In the genomic region with DNA sequence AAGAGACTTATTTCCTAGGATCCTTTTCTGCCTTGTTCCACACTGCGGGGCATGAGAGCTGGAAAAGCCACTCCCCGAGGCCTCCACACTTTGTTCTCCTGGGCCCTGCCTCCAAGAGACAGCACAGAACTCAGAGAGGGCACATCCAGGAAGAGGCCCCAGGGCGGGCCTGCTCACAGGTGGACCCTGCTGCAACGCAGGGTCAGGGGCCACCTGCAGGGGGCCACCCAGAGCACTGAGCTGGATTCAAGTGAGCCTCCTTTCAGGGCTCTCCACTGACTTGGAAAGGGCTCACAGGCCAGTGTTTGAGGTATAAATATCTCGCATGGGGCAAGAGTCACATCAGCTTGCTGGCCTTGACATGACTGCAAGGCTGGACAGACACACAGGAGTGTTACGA, we compare ENCODE assay signal across 10 cellular contexts. TPM values are rescaled to one million over a fixed set of nuclear protein-coding genes. Genes with fewer than 3 reads are reported as not detected.
DNase-seq lines count a peak whose midpoint lies in the region; ATAC-seq and TF ChIP-seq lines count a peak whose summit lies in the region.
"Had no signal": no experiment of that assay in that cellular context is flagged by ENCODE, and none has a peak within 500 bp of the region (broad histone marks: within the 10 kb centered on the region; RNA-seq: fewer than 3 reads in every experiment).

No MANE protein-coding gene starts in this region.

- H3K27ac Mint-ChIP-seq in activated naive CD4-positive, alpha-beta T cell treated with anti-CD3 and anti-CD28 coated beads, Interleukin-2, amount 50 U/mL, for 72 hours: peak overlapping the region; percentile 9 to 24
- no peak overlapping the region for H3K27ac Mint-ChIP-seq in T-cell

- no peak overlapping the region for H3K27ac ChIP-seq in DND-41 (ENCODE audit: low read length)
- H3K27ac ChIP-seq in HEK293 (ENCODE audit: extremely low read depth, low read depth, low read length): no peak overlapping the region
- H3K27ac ChIP-seq in right lobe of liver: peak overlapping the region in 1 of 3 donors; percentile 5

- no peak for ATAC-seq in DND-41 (ENCODE audit: insufficient read depth, low read depth)
- ATAC-seq in activated naive CD4-positive, alpha-beta T cell treated with anti-CD3 and anti-CD28 coated beads, Interleukin-2, amount 50 U/mL, for 72 hours: no peak
- no peak for ATAC-seq in right lobe of liver
- no peak for ATAC-seq in GM21515 (IDR thresholded peaks at IDR 0.05; ENCODE audit: unreplicated experiment)
- no peak for ATAC-seq in T-cell (replicated peaks in 1 of 4)

- H3K4me3 Mint-ChIP-seq in T-cell: no peak overlapping the region
- H3K4me3 Mint-ChIP-seq: activated T-helper 1 cell treated with anti-CD3 and anti-CD28 coated beads, Interleukin-12 subunit alpha, Interleukin-12 subunit beta, Interleukin-2, Interleukin-4 antibody, amounts not matched to agents 30 ng/mL and 10 ng/mL and 1 ng/mL, durations not matched to agents 14 hours and 24 hours and 36 hours had no signal

- intact Hi-C loops in right lobe of liver (cut with DNase I): loop anchor here (2.0 to 10.0 kb wide), 3 partner anchors 155 to 185 kb away; no protein-coding TSS in a partner anchor

- H4K20me1 ChIP-seq in DND-41 (ENCODE audit: insufficient read depth, low read length): peaks cover 34% of the 10 kb centered on the region; the same call in 1 of the 2 replicates

- no peak for TF ChIP-seq POLR2A in right lobe of liver (IDR thresholded peaks at IDR 0.05)

- H3K36me3 Mint-ChIP-seq in activated naive CD4-positive, alpha-beta T cell treated with anti-CD3 and anti-CD28 coated beads, Interleukin-2, amount 50 U/mL, for 72 hours: peaks cover 10 to 11% of the 10 kb centered on the region in 2 donors
- H3K36me3 Mint-ChIP-seq in T-cell: peaks cover 4% of the 10 kb centered on the region

- peaks cover 0 to 6% (median 3%) of the 10 kb centered on the region in 3 donors for H3K4me1 Mint-ChIP-seq in T-cell

- POLR2A ChIA-PET in HEK293 (lab: Yijun Ruan, JAX): no interaction called here
- POLR2A ChIA-PET in T-cell (lab: Charles Lee): no interaction called here

- no peak overlapping the region for H3K4me2 ChIP-seq in DND-41 (ENCODE audit: insufficient read depth, low read length)

- CTCF ChIA-PET in HEK293 (lab: Yijun Ruan, JAX): interaction anchor here (0.7 to 15.6 kb wide), 12 partner anchors 11 to 514 kb away, joined by 3 to 668 read pairs (median 4); a partner anchor contains a TSS
- CTCF ChIA-PET in T-cell (lab: Charles Lee): interaction anchor here (0.5 to 11.7 kb wide), 8 partner anchors 8 to 535 kb away, joined by 3 to 257 read pairs (median 4); a partner anchor contains a TSS

- TF ChIP-seq CTCF in DND-41 (IDR thresholded peaks at IDR 0.05; ENCODE audit: borderline replicate concordance, extremely low read depth, low read length, poor library complexity, severe bottlenecking): peak; percentile 64
- TF ChIP-seq CTCF in HEK293 (tag by site-specific recombination; IDR thresholded peaks at IDR 0.05): 0 out of 2 replicates have a peak, but pooled peaks have one; percentile 45
- peak; percentile 3 to 25 (median 12) for TF ChIP-seq CTCF in right lobe of liver (IDR thresholded peaks at IDR 0.05)

- H3K4me1 ChIP-seq in DND-41 (ENCODE audit: insufficient read depth, low read length): peaks cover 38% of the 10 kb centered on the region
- peaks cover 4% of the 10 kb centered on the region; the same call in 1 of the 2 replicates for H3K4me1 ChIP-seq in HEK293 (ENCODE audit: control insufficient read depth, insufficient read depth, low read length)
- peaks cover 0 to 9% (median 3%) of the 10 kb centered on the region in 4 donors for H3K4me1 ChIP-seq in right lobe of liver

- H3K79me2 ChIP-seq in DND-41 (ENCODE audit: insufficient read depth, low read length): peaks cover 30% of the 10 kb centered on the region

- no peak overlapping the region for H3K4me3 ChIP-seq in DND-41 (ENCODE audit: low read depth in 1 of 2, low read length in 2 of 2)
- H3K4me3 ChIP-seq in HEK293 (ENCODE audit: low read depth, low read length): no peak overlapping the region
- H3K4me3 ChIP-seq in right lobe of liver: no peak overlapping the region

- H3K27me3 ChIP-seq in DND-41 (ENCODE audit: insufficient read depth, low read length, poor library complexity) (no peaks in the 10 kb centered on the region), right lobe of liver (no peaks in the 10 kb centered on the region)

- no peak overlapping the region for H2AFZ ChIP-seq in DND-41 (ENCODE audit: low read depth, low read length)

- no peaks in the 10 kb centered on the region for H3K27me3 Mint-ChIP-seq in T-cell

- WGBS in right lobe of liver (ENCODE audit: insufficient coverage, low coverage, low lambda C conversion rate, missing lambda C conversion rate): 40% methylated on average over 1 of the region's 6 CpGs

- H3K36me3 ChIP-seq in DND-41 (ENCODE audit: insufficient read depth, low read length): peaks cover 41% of the 10 kb centered on the region
- peaks cover 17 to 46% of the 10 kb centered on the region in 2 experiments; a peak in 2 of 3 replicates for H3K36me3 ChIP-seq in HEK293 (ENCODE audit: control insufficient read depth in 2 of 2, insufficient read depth in 1 of 2, low read length in 2 of 2)
- H3K36me3 ChIP-seq in right lobe of liver: no peaks in the 10 kb centered on the region

- H3K9ac ChIP-seq in DND-41 (ENCODE audit: low read depth, low read length): no peak overlapping the region

- no peaks in the 10 kb centered on the region for H3K9me3 Mint-ChIP-seq in activated naive CD4-positive, alpha-beta T cell treated with anti-CD3 and anti-CD28 coated beads, Interleukin-2, amount 50 U/mL, for 72 hours
- no peaks in the 10 kb centered on the region for H3K9me3 Mint-ChIP-seq in T-cell
- H3K9me3 Mint-ChIP-seq: activated T-helper 1 cell treated with anti-CD3 and anti-CD28 coated beads, Interleukin-12 subunit alpha, Interleukin-12 subunit beta, Interleukin-2, Interleukin-4 antibody, amounts not matched to agents 30 ng/mL and 10 ng/mL and 1 ng/mL, durations not matched to agents 14 hours and 24 hours and 36 hours had no signal

- DNase-seq in DND-41: peak; percentile 53
- peak in 1 of 2 donors; percentile 61 for DNase-seq in activated naive CD4-positive, alpha-beta T cell treated with anti-CD3 and anti-CD28 coated beads, Interleukin-2, amount 50 U/mL, for 72 hours (ENCODE audit: low spot score in 2 of 2)
- no peak for DNase-seq in right lobe of liver
- DNase-seq in germinal center (ENCODE audit: low spot score): no peak
- no peak for DNase-seq in CD1c-positive myeloid dendritic cell (ENCODE audit: extremely low spot score)
- no peak for DNase-seq in T-cell
- DNase-seq: hippocampal formation had no signal

- H3K9me3 ChIP-seq in DND-41 (ENCODE audit: insufficient read depth, low read length, severe bottlenecking) (no peaks in the 10 kb centered on the region), HEK293 (ENCODE audit: control insufficient read depth, insufficient read depth, low read depth, low read length) (no peaks in the 10 kb centered on the region), right lobe of liver (no peaks in the 10 kb centered on the region)

TF ChIP-seq in HEK293, 187 proteins besides CTCF, POLR2A, EP300 and RAD21:
- no peak for TF ChIP-seq ZNF660 (tag by site-specific recombination; IDR thresholded peaks at IDR 0.05)
- TF ChIP-seq, protein P1, sequence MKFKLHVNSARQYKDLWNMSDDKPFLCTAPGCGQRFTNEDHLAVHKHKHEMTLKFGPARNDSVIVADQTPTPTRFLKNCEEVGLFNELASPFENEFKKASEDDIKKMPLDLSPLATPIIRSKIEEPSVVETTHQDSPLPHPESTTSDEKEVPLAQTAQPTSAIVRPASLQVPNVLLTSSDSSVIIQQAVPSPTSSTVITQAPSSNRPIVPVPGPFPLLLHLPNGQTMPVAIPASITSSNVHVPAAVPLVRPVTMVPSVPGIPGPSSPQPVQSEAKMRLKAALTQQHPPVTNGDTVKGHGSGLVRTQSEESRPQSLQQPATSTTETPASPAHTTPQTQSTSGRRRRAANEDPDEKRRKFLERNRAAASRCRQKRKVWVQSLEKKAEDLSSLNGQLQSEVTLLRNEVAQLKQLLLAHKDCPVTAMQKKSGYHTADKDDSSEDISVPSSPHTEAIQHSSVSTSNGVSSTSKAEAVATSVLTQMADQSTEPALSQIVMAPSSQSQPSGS (tag by site-specific recombination; IDR thresholded peaks at IDR 0.05; ENCODE audit: low read depth): no peak

RNA-seq across cellular contexts. Expression of a gene that starts 4.8 kb away (rescaled TPM):
- total RNA-seq in activated naive CD4-positive, alpha-beta T cell treated with anti-CD3 and anti-CD28 coated beads, Interleukin-2, amount 50 U/mL, for 72 hours: 10 to 100 TPM; 36.0 to 64.5 TPM
- total RNA-seq in right lobe of liver: 1 to 10 TPM in 3 of 6 experiments, under 1 TPM in 3; 0.15 to 3.4 (median 0.99) TPM
- total RNA-seq in T-cell: 10 to 100 TPM in 1 of 5 donors, 1 to 10 TPM in 4; 2.9 to 15.6 (median 4.6) TPM

RNA-seq across cellular contexts. Expression of a gene that starts 10.3 kb away (rescaled TPM):
- 1 to 10 TPM; 3.6 to 5.2 TPM for total RNA-seq in activated naive CD4-positive, alpha-beta T cell treated with anti-CD3 and anti-CD28 coated beads, Interleukin-2, amount 50 U/mL, for 72 hours
- total RNA-seq in right lobe of liver (1 to 10 TPM; 1.8 to 3.3 (median 2.1) TPM), T-cell (10 to 100 TPM; 10.5 to 20.8 (median 18.7) TPM)

Comparison
In these comparisons a context has a peak if more than half of its experiments do, and no peak if none do; other contexts are left out.
1. CTCF ChIP-seq: peak in every context shown above with its lines; median percentile 64 in DND-41; 45 in HEK293; 12 in right lobe of liver.
2. H3K27ac Mint-ChIP-seq: peak in activated naive CD4-positive, alpha-beta T cell treated with anti-CD3 and anti-CD28 coated beads, Interleukin-2, amount 50 U/mL, for 72 hours (2 of 2); none in T-cell (0 of 2).